9 cellular contexts compared by ENCODE assay signal in genomic region chr12:92138626-92139025, GRCh38. TPM values are rescaled to one million over a fixed set of nuclear protein-coding genes. Genes with fewer than 3 reads are reported as not detected.
A peak's percentile ranks its signal among the peaks of the same experiment; 100 is the strongest.
DNase-seq lines count a peak whose midpoint lies in the region; ATAC-seq and TF ChIP-seq lines count a peak whose summit lies in the region.
"Had no signal": no experiment of that assay in that cellular context is flagged by ENCODE, and none has a peak within 500 bp of the region (broad histone marks: within the 10 kb centered on the region; RNA-seq: fewer than 3 reads in every experiment).

No MANE protein-coding gene starts in this region.

- H3K4me3 ChIP-seq in right cardiac atrium (ENCODE audit: low read length) (peak overlapping the region; percentile 70), skin epidermis (peak overlapping the region in 6 of 7 experiments; percentile 3 to 95 (median 74))

- peak overlapping the region; percentile 99 for H3K4me3 Mint-ChIP-seq in T-helper 17 cell

- H3K9me3 ChIP-seq in T-helper 17 cell (ENCODE audit: control insufficient read depth, low read length, poor library complexity, severe bottlenecking) (peaks cover 14% of the 10 kb centered on the region), right cardiac atrium (ENCODE audit: control insufficient read depth, low read length) (no peaks in the 10 kb centered on the region)

- TF ChIP-seq POLR2A in GM18505 (IDR thresholded peaks at IDR 0.05; ENCODE audit: borderline replicate concordance, extremely low read depth, insufficient read depth, insufficient read length): peak; percentile 10

- peaks cover 10% of the 10 kb centered on the region for H3K4me1 ChIP-seq in right cardiac atrium (ENCODE audit: control insufficient read depth, insufficient read depth, low read length)

- no peaks in the 10 kb centered on the region for H3K27me3 ChIP-seq in right cardiac atrium (ENCODE audit: control insufficient read depth, insufficient read depth)

- H3K27me3 Mint-ChIP-seq in T-helper 17 cell: no peaks in the 10 kb centered on the region

- peak overlapping the region; percentile 99 for H3K27ac Mint-ChIP-seq in T-helper 17 cell

- ATAC-seq in GM18505 (IDR thresholded peaks at IDR 0.05; ENCODE audit: unreplicated experiment): no peak
- no peak for ATAC-seq in T-helper 17 cell
- ATAC-seq in right cardiac atrium: no peak

- no peak overlapping the region for H3K27ac ChIP-seq in right cardiac atrium (ENCODE audit: low read length)
- peak overlapping the region in 17 of 21 experiments; percentile 24 to 100 (median 69) for H3K27ac ChIP-seq in skin epidermis

- intact Hi-C loops in right cardiac atrium (cut with DNase I): loop anchor here in 2 of 4 donors (10.0 kb wide), 4 partner anchors 54 to 754 kb away; no protein-coding TSS in a partner anchor

- DNase-seq in T-helper 17 cell (no peak), right cardiac atrium (no peak), amniotic stem cell (lab: John Stamatoyannopoulos, UW) (no peak), NCI-H345 treated with DMSO at 0.1 percent for 48 hours (lab: John Stamatoyannopoulos, UW; ENCODE audit: unreplicated experiment) (no peak), NCI-H510A (lab: John Stamatoyannopoulos, UW) (no peak), SIG-M5 (lab: John Stamatoyannopoulos, UW) (no peak)
- DNase-seq: OCI-M1 had no signal

- H3K4me1 Mint-ChIP-seq in T-helper 17 cell: peaks cover 57% of the 10 kb centered on the region

- H3K36me3 Mint-ChIP-seq in T-helper 17 cell (ENCODE audit: low read depth): peaks cover 22% of the 10 kb centered on the region

RNA-seq across cellular contexts. Expression of gene BTG1, which starts 7.0 kb away (rescaled TPM):
- total RNA-seq in T-helper 17 cell (1,000 to 10,000 TPM; 1,109 to 1,137 TPM), right cardiac atrium (100 to 1,000 TPM in 3 of 4 donors, 10 to 100 TPM in 1; 95.7 to 147 (median 134) TPM)
- 59.5 TPM for polyA plus RNA-seq in right cardiac atrium

Comparison
In these comparisons a context has a peak if more than half of its experiments do, and no peak if none do; other contexts are left out.
1. RNA of gene BTG1, which starts 7.0 kb away (total RNA-seq): 1,109 to 1,137 TPM in T-helper 17 cell; 95.7 to 147 TPM in right cardiac atrium; every median in the first group is over 4 times any median in the second.